8 cellular contexts compared by ENCODE assay signal in genomic region chr3:23805881-23806321, GRCh38. TPM values are rescaled to one million over a fixed set of nuclear protein-coding genes. Genes with fewer than 3 reads are reported as not detected.
A peak's percentile ranks its signal among the peaks of the same experiment; 100 is the strongest.
DNase-seq lines count a peak whose midpoint lies in the region; ATAC-seq and TF ChIP-seq lines count a peak whose summit lies in the region.

TSS of gene UBE2E1 (plus strand) at chr3:23805955. CDS start at chr3:23807270, 1,315 bp downstream.

- peak within 1 kb of the TSS; percentile 99 for H3K4me3 Mint-ChIP-seq in CD4-positive, alpha-beta T cell
- H3K4me3 Mint-ChIP-seq in neural crest cell = peak within 1 kb of the TSS; percentile 94

- ATAC-seq in CD4-positive, alpha-beta T cell (ENCODE audit: poor library complexity) = peak; percentile 85
- ATAC-seq in GM19324 (IDR thresholded peaks at IDR 0.05; ENCODE audit: low FRiP score, unreplicated experiment) (peak; percentile 58), HG03457 (IDR thresholded peaks at IDR 0.05; ENCODE audit: unreplicated experiment) (peak; percentile 60)

- peaks cover 47% of the 10 kb centered on the region for H3K4me1 Mint-ChIP-seq in CD4-positive, alpha-beta T cell (ENCODE audit: low read depth)
- peaks cover 45% of the 10 kb centered on the region for H3K4me1 Mint-ChIP-seq in neural crest cell

- no peaks in the 10 kb centered on the region for H3K9me3 Mint-ChIP-seq in CD4-positive, alpha-beta T cell
- no peaks in the 10 kb centered on the region for H3K9me3 Mint-ChIP-seq in neural crest cell

- no peaks in the 10 kb centered on the region for H3K27me3 Mint-ChIP-seq in CD4-positive, alpha-beta T cell
- H3K27me3 Mint-ChIP-seq in neural crest cell (ENCODE audit: low read depth) = peaks cover 4% of the 10 kb centered on the region

- CTCF ChIA-PET in CD4-positive, alpha-beta T cell (lab: Charles Lee) = no interaction called here

- peaks cover 41% of the 10 kb centered on the region for H3K4me1 ChIP-seq in suprapubic skin

- WGBS in suprapubic skin = 0% methylated on average over 18 of the region's 51 CpGs

- no peak for TF ChIP-seq EP300 in suprapubic skin (IDR thresholded peaks at IDR 0.05)

- peaks cover 32% of the 10 kb centered on the region for H3K36me3 Mint-ChIP-seq in CD4-positive, alpha-beta T cell (ENCODE audit: low read depth)
- peaks cover 9% of the 10 kb centered on the region for H3K36me3 Mint-ChIP-seq in neural crest cell (ENCODE audit: low read depth)

- peak within 1 kb of the TSS; percentile 80 for H3K4me3 ChIP-seq in fibroblast of villous mesenchyme (ENCODE audit: low read depth, low read length)
- peak within 1 kb of the TSS; percentile 95 for H3K4me3 ChIP-seq in suprapubic skin

- peak within 1 kb of the TSS; percentile 64 for H3K27ac ChIP-seq in CD4-positive, alpha-beta T cell (ENCODE audit: low read depth, low read length)
- peak within 1 kb of the TSS; percentile 92 for H3K27ac ChIP-seq in suprapubic skin

- intact Hi-C loops in CD4-positive, alpha-beta T cell (cut with DNase I, micrococcal nuclease) = loop anchor here (1.0 to 10.0 kb wide), 4 partner anchors 111 to 1979 kb away; partner anchors contain the start of genes NGLY1 (in 1 of the 2), NKIRAS1 (in 1 of the 2), NR1D2 (in 1 of the 2) and RPL15 (in 1 of the 2)

- no peaks in the 10 kb centered on the region for H3K9me3 ChIP-seq in CD4-positive, alpha-beta T cell (ENCODE audit: control insufficient read depth, low read length)
- no peaks in the 10 kb centered on the region for H3K9me3 ChIP-seq in suprapubic skin

- H3K27ac Mint-ChIP-seq in CD4-positive, alpha-beta T cell = peak within 1 kb of the TSS; percentile 91
- H3K27ac Mint-ChIP-seq in neural crest cell (ENCODE audit: unreplicated experiment) = peak within 1 kb of the TSS; percentile 97

- POLR2A ChIA-PET in CD4-positive, alpha-beta T cell (lab: Charles Lee) = no interaction called here

- TF ChIP-seq POLR2A in Raji (IDR thresholded peaks at IDR 0.05; ENCODE audit: insufficient read depth, low read depth, low read length) (peak; percentile 82), suprapubic skin (IDR thresholded peaks at IDR 0.05) (peak in 1 of 2 donors; percentile 43)

- H3K36me3 ChIP-seq in suprapubic skin = no peaks in the 10 kb centered on the region

- no peaks in the 10 kb centered on the region for H3K27me3 ChIP-seq in CD4-positive, alpha-beta T cell (ENCODE audit: control insufficient read depth, insufficient read depth, low read length)
- H3K27me3 ChIP-seq in suprapubic skin = no peaks in the 10 kb centered on the region

- DNase-seq in CD4-positive, alpha-beta T cell = peak; percentile 62 to 74 (median 67)
- DNase-seq in activated gamma-delta T cell (lab: John Stamatoyannopoulos, UW) (peak; percentile 73), fibroblast of villous mesenchyme (ENCODE audit: low read depth) (peak; percentile 75), neural crest cell (ENCODE audit: low read depth, low spot score) (peak; percentile 55), suprapubic skin (ENCODE audit: low spot score in 2 of 2) (peak; percentile 80 to 86)

- no peak for TF ChIP-seq CTCF in CD4-positive, alpha-beta T cell (IDR thresholded peaks at IDR 0.05)
- TF ChIP-seq CTCF in fibroblast of villous mesenchyme (IDR thresholded peaks at IDR 0.05; ENCODE audit: insufficient read depth, low read depth, low read length) (no peak), neural crest cell (conservative IDR thresholded peaks at IDR 0.05) (no peak), suprapubic skin (IDR thresholded peaks at IDR 0.05) (no peak)

RNA-seq across cellular contexts. Expression of gene UBE2E1, which starts in this region (rescaled TPM):
- total RNA-seq in CD4-positive, alpha-beta T cell = 10 to 100 TPM; 49.8 to 52.2 TPM
- total RNA-seq in fibroblast of villous mesenchyme (62.2 and 69.5 TPM in 2 replicates), neural crest cell (86.2 and 89.9 TPM in 2 replicates), suprapubic skin (100 to 1,000 TPM in 2 of 4 donors, 10 to 100 TPM in 2; 73.0 to 119 (median 94.6) TPM)

Comparison
In these comparisons a context has a peak if more than half of its experiments do, and no peak if none do; other contexts are left out.
1. Peak in every context shown above with its lines: DNase-seq, ATAC-seq, H3K4me3 ChIP-seq and H3K27ac ChIP-seq.